Comparison of ENCODE assay signal across 8 cellular contexts in the genomic region with DNA sequence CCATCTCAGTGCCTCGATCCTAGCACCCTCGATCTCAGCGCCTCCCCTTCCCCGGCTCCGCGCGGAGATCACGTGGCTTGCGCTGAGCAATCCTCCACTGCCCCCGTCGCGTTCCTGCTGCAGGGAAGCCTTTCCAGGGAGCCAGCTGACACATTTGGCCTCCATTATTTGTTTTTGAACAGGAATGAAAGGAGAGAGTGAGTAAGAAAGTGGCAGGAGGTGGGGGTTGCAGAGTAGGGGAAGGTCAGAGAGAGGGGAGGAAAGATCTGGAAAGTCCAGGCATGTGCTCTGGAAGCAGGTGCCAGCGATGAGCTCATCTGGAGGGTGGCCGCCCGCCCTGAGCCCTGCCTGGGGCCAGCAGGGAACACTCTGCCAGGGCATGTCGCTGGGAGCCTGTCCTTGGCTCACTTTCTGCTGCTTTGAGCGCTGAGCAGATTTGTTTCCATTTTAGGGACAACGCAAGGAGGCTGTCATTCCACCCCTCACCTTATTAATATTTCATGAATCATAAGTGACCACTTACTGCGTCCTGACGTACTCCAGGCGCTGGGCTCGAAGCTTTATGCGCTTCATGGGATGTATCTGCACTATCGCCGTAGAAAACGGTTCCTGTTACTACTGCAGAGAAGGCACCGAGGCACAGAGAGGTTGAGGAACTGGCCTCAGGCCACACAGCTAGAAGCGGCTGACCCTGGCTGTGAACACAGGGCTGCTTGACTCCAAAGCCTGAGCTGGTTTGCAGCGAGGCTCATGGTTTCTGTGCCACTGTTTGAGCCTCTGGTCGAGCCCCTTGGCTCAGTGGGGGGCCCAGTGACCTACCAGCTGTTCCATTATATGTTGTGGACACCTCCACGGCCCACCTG.
DNase-seq lines count a peak whose midpoint lies in the region; ATAC-seq, FAIRE-seq and TF ChIP-seq lines count a peak whose summit lies in the region.

No MANE protein-coding gene starts in this region.

- in situ Hi-C loops in KBM-7 (cut with MboI; ENCODE audit: low pct_unique_long_range_greater_than_20kb, low sequenced_read_pairs), result no loop called here

- WGBS in pancreas, 2 donors, result 81 to 84% methylated on average over 31 of the region's 31 CpGs

- H3K4me1 ChIP-seq in CD4-positive, alpha-beta memory T cell (ENCODE audit: insufficient read depth, low read length), result peaks cover 98% of the 10 kb centered on the region
- peaks cover 0 to 34% (median 4%) of the 10 kb centered on the region in 3 donors for H3K4me1 ChIP-seq in pancreas

- H3K4me3 ChIP-seq in CD4-positive, alpha-beta memory T cell (ENCODE audit: low read length in 2 of 2), result no peak overlapping the region
- H3K4me3 ChIP-seq in pancreas, result no peak overlapping the region

- H3K36me3 ChIP-seq in CD4-positive, alpha-beta memory T cell (ENCODE audit: insufficient read depth, low read length), result peaks cover 5% of the 10 kb centered on the region
- no peaks in the 10 kb centered on the region for H3K36me3 ChIP-seq in pancreas

- peak overlapping the region in 1 of 8 donors; percentile 15 for H3K4me3 Mint-ChIP-seq in CD4-positive, alpha-beta memory T cell
- no peak overlapping the region for H3K4me3 Mint-ChIP-seq in T-cell

- peak overlapping the region; percentile 15 for H3K27ac ChIP-seq in CD4-positive, alpha-beta memory T cell (ENCODE audit: low read depth, low read length)
- H3K27ac ChIP-seq in pancreas, result peak overlapping the region; percentile 4 to 78 (median 50)

- CTCF ChIA-PET in CD4-positive, alpha-beta memory T cell (lab: Charles Lee; ENCODE audit: partially characterized antibody), result interaction anchor here (0.7 to 6.7 kb wide), 10 partner anchors 9 to 92 kb away, joined by 3 to 48 read pairs (median 4); no protein-coding TSS in a partner anchor
- CTCF ChIA-PET in T-cell (lab: Charles Lee), result no interaction called here

- H3K27ac Mint-ChIP-seq in CD4-positive, alpha-beta memory T cell, result peak overlapping the region; percentile 3 to 77 (median 54)
- peak overlapping the region; percentile 63 to 91 for H3K27ac Mint-ChIP-seq in T-cell

- ATAC-seq in T-cell (replicated peaks in 1 of 4), result no peak
- peak; percentile 52 to 72 (median 62) for ATAC-seq in pancreas
- ATAC-seq in GM19397 (IDR thresholded peaks at IDR 0.05; ENCODE audit: unreplicated experiment), result no peak

- intact Hi-C loops in CD4-positive, alpha-beta memory T cell (cut with micrococcal nuclease), result no loop called here
- intact Hi-C loops in pancreas (cut with DNase I), result no loop called here

- peak; percentile 74 for FAIRE-seq in pancreas (lab: Jason Lieb, UNC)

- no peak for TF ChIP-seq CTCF in pancreas (IDR thresholded peaks at IDR 0.05)

- peaks cover 0 to 23% of the 10 kb centered on the region in 2 donors for H3K36me3 Mint-ChIP-seq in CD4-positive, alpha-beta memory T cell
- no peaks in the 10 kb centered on the region for H3K36me3 Mint-ChIP-seq in T-cell

- no peak for DNase-seq in CD4-positive, alpha-beta memory T cell
- DNase-seq in T-cell (no peak), globus pallidus (ENCODE audit: low spot score) (peak; percentile 74), pancreas (peak in 5 of 6 donors; percentile 56 to 72 (median 65)), KBM-7 (no peak), NCI-H1048 (lab: John Stamatoyannopoulos, UW) (no peak), NCI-H1105 treated with DMSO at 0.1 percent for 48 hours (lab: John Stamatoyannopoulos, UW) (no peak)

- H3K9me3 ChIP-seq in CD4-positive, alpha-beta memory T cell (ENCODE audit: control insufficient read depth in 1 of 2, low read length in 2 of 2), result no peaks in the 10 kb centered on the region
- no peaks in the 10 kb centered on the region for H3K9me3 ChIP-seq in pancreas

- no peaks in the 10 kb centered on the region for H3K9me3 Mint-ChIP-seq in CD4-positive, alpha-beta memory T cell
- H3K9me3 Mint-ChIP-seq in T-cell, result no peaks in the 10 kb centered on the region

- POLR2A ChIA-PET in CD4-positive, alpha-beta memory T cell (lab: Charles Lee; ENCODE audit: partially characterized antibody), result interaction anchor here (0.9 to 97.0 kb wide), 4 partner anchors 8 to 97 kb away, joined by 3 to 6031 read pairs (median 3048); no protein-coding TSS in a partner anchor
- POLR2A ChIA-PET in T-cell (lab: Charles Lee), result interaction anchor here in 1 of 2 donors (0.6 kb wide), 1 partner anchor 282 kb away, joined by 13 read pairs; no protein-coding TSS in a partner anchor

- no peaks in the 10 kb centered on the region for H3K27me3 ChIP-seq in CD4-positive, alpha-beta memory T cell (ENCODE audit: insufficient read depth, low read length)
- H3K27me3 ChIP-seq in pancreas, result no peaks in the 10 kb centered on the region

- no peaks in the 10 kb centered on the region for H3K27me3 Mint-ChIP-seq in CD4-positive, alpha-beta memory T cell
- H3K27me3 Mint-ChIP-seq in T-cell, result no peaks in the 10 kb centered on the region

- peaks cover 44 to 85% (median 62%) of the 10 kb centered on the region in 4 donors for H3K4me1 Mint-ChIP-seq in CD4-positive, alpha-beta memory T cell
- H3K4me1 Mint-ChIP-seq in T-cell, result peaks cover 69 to 82% (median 78%) of the 10 kb centered on the region in 3 donors

Comparison
In these comparisons a context has a peak if more than half of its experiments do, and no peak if none do; other contexts are left out.
1. DNase-seq: peak in globus pallidus (single experiment) and pancreas (5 of 6); none in CD4-positive, alpha-beta memory T cell (0 of 5), T-cell (0 of 34), KBM-7 (single experiment), NCI-H1048 (single experiment) and NCI-H1105 treated with DMSO at 0.1 percent for 48 hours (single experiment).
2. ATAC-seq: peak in pancreas (4 of 4); none in T-cell (0 of 4) and GM19397 (single experiment).